9 cellular contexts compared by ENCODE assay signal in genomic region chr9:130220351-130220750, GRCh38. TPM values are rescaled to one million over a fixed set of nuclear protein-coding genes. Genes with fewer than 3 reads are reported as not detected.
DNase-seq lines count a peak whose midpoint lies in the region; ATAC-seq and TF ChIP-seq lines count a peak whose summit lies in the region.
"Had no signal": no experiment of that assay in that cellular context is flagged by ENCODE, and none has a peak within 500 bp of the region (broad histone marks: within the 10 kb centered on the region; RNA-seq: fewer than 3 reads in every experiment).

No MANE protein-coding gene starts in this region.

- no peak overlapping the region for H3K27ac Mint-ChIP-seq in CD4-positive, alpha-beta T cell

- H3K36me3 ChIP-seq in IMR-90 (ENCODE audit: control insufficient read depth, insufficient read depth, low read length) (peaks cover 20% of the 10 kb centered on the region), liver (ENCODE audit: control insufficient read depth in 4 of 4, insufficient read depth in 3 of 4, low read depth in 1 of 4, low read length in 3 of 4) (no peaks in the 10 kb centered on the region), thyroid gland (peaks cover 5 to 14% of the 10 kb centered on the region in 2 donors), mammary epithelial cell (ENCODE audit: insufficient read depth, low read length) (peaks cover 8% of the 10 kb centered on the region), body of pancreas (replicated peaks in 1 of 2; ENCODE audit: insufficient read depth in 1 of 2, low read depth in 2 of 2) (peaks cover 0 to 3% of the 10 kb centered on the region in 2 donors)

- H3K27me3 Mint-ChIP-seq in CD4-positive, alpha-beta T cell, result no peaks in the 10 kb centered on the region
- H3K27me3 Mint-ChIP-seq: central memory CD8-positive, alpha-beta T cell had no signal

- H3K4me1 ChIP-seq in IMR-90 (ENCODE audit: control insufficient read depth, insufficient read depth, low read length), result peaks cover 16% of the 10 kb centered on the region
- H3K4me1 ChIP-seq in liver (ENCODE audit: control insufficient read depth in 4 of 4, insufficient read depth in 4 of 4, low read length in 3 of 4), result no peaks in the 10 kb centered on the region
- peaks cover 0 to 15% of the 10 kb centered on the region in 2 donors for H3K4me1 ChIP-seq in thyroid gland
- H3K4me1 ChIP-seq in mammary epithelial cell (ENCODE audit: insufficient read depth, low read length), result peaks cover 8% of the 10 kb centered on the region
- no peaks in the 10 kb centered on the region for H3K4me1 ChIP-seq in body of pancreas

- peak overlapping the region; percentile 3; the same call in 1 of the 2 replicates for H4K91ac ChIP-seq in IMR-90 (ENCODE audit: insufficient read depth, low read depth, low read length)

- DNase-seq in IMR-90, result peak; percentile 72
- DNase-seq in ecto neural progenitor cell (ENCODE audit: low spot score), result peak; percentile 64
- DNase-seq in thyroid gland, result peak in 1 of 2 donors; percentile 46
- DNase-seq in mammary epithelial cell, result no peak
- no peak for DNase-seq in CD4-positive, alpha-beta T cell
- no peak for DNase-seq in body of pancreas
- DNase-seq: nucleus accumbens had no signal

- POLR2A ChIA-PET in IMR-90 (lab: Charles Lee; ENCODE audit: unreplicated experiment), result no interaction called here
- POLR2A ChIA-PET in CD4-positive, alpha-beta T cell (lab: Charles Lee), result no interaction called here

- peak overlapping the region; percentile 36; the same call in 1 of the 2 replicates for H3K4me2 ChIP-seq in IMR-90 (ENCODE audit: low read depth, low read length)
- no peak overlapping the region for H3K4me2 ChIP-seq in mammary epithelial cell (ENCODE audit: insufficient read depth, low read depth, low read length)

- H3K79me1 ChIP-seq in IMR-90 (ENCODE audit: low read depth in 1 of 2, low read length in 2 of 2), result peaks cover 23 to 55% of the 10 kb centered on the region in 2 experiments

- TF ChIP-seq POLR2A in IMR-90 (IDR thresholded peaks at IDR 0.05; ENCODE audit: low read depth, low read length), result no peak
- TF ChIP-seq POLR2A in thyroid gland (IDR thresholded peaks at IDR 0.05), result no peak
- TF ChIP-seq POLR2A in body of pancreas (IDR thresholded peaks at IDR 0.05), result no peak

- intact Hi-C loops in IMR-90 (cut with micrococcal nuclease) (loop anchor here (5.0 kb wide), 1 partner anchor 38 kb away; no protein-coding TSS in a partner anchor), thyroid gland (cut with DNase I) (no loop called here), mammary epithelial cell (cut with micrococcal nuclease) (no loop called here), body of pancreas (cut with DNase I) (no loop called here)
- intact Hi-C loops in CD4-positive, alpha-beta T cell (cut with DNase I, micrococcal nuclease), result no loop called here

- dilution Hi-C loops in IMR-90 (cut with HindIII; ENCODE audit: low sequenced_read_pairs, unreplicated experiment) (no loop called here), mammary epithelial cell (cut with HindIII; ENCODE audit: low sequenced_read_pairs) (loop anchor here (10.0 kb wide), 1 partner anchor 56 kb away; no protein-coding TSS in a partner anchor)

- H2BK15ac ChIP-seq in IMR-90 (ENCODE audit: low read depth, low read length), result no peak overlapping the region

- H4K5ac ChIP-seq in IMR-90 (ENCODE audit: low read depth, low read length), result peak overlapping the region; percentile 45; the same call in 1 of the 2 replicates

- BruUV-seq in IMR-90 (replicated peaks; lab: Mats Ljungman, UMichigan) (no TSS peak), mammary epithelial cell (replicated peaks; lab: Mats Ljungman, UMichigan) (no TSS peak)

- no peak overlapping the region for H3K4me3 Mint-ChIP-seq in CD4-positive, alpha-beta T cell
- H3K4me3 Mint-ChIP-seq: central memory CD8-positive, alpha-beta T cell had no signal

- 0 out of 2 replicates have a peak, but pooled peaks have one; percentile 33 for TF ChIP-seq RAD21 in IMR-90 (IDR thresholded peaks at IDR 0.05; ENCODE audit: low read length)
- peak in 1 of 2 donors; percentile 25 for TF ChIP-seq RAD21 in liver (IDR thresholded peaks at IDR 0.05)

- H3K9me3 ChIP-seq in IMR-90 (ENCODE audit: control insufficient read depth, insufficient read depth, low read length) (no peaks in the 10 kb centered on the region), liver (ENCODE audit: control insufficient read depth in 4 of 4, low read length in 3 of 4) (no peaks in the 10 kb centered on the region), thyroid gland (no peaks in the 10 kb centered on the region), mammary epithelial cell (replicated peaks; ENCODE audit: insufficient read depth, low read length) (no peaks in the 10 kb centered on the region), body of pancreas (no peaks in the 10 kb centered on the region)
- no peaks in the 10 kb centered on the region for H3K9me3 ChIP-seq in CD4-positive, alpha-beta T cell (ENCODE audit: control insufficient read depth, low read length)

- H3K9ac ChIP-seq in IMR-90 (ENCODE audit: low read depth, low read length) (peak overlapping the region; percentile 8; the same call in 1 of the 2 replicates), liver (ENCODE audit: low read depth in 1 of 2, low read length in 2 of 2) (no peak overlapping the region), mammary epithelial cell (ENCODE audit: insufficient read depth, low read length) (no peak overlapping the region)

- H3K14ac ChIP-seq in IMR-90 (replicated peaks; ENCODE audit: low read depth, low read length), result 0 out of 2 replicates have a peak overlapping the region, but pooled peaks have one; percentile 5

- H4K8ac ChIP-seq in IMR-90 (ENCODE audit: low read depth in 2 of 2, low read length in 2 of 2), result peak overlapping the region in 1 of 2 experiments; percentile 3; a peak in 1 of 4 replicates

- H2BK20ac ChIP-seq in IMR-90 (ENCODE audit: low read depth, low read length), result no peak overlapping the region

- H3K4me3 ChIP-seq in IMR-90 (ENCODE audit: insufficient read depth, low read depth, low read length) (no peak overlapping the region), liver (ENCODE audit: low read depth in 1 of 3, low read length in 3 of 3) (no peak overlapping the region), thyroid gland (replicated peaks in 1 of 3) (no peak overlapping the region), mammary epithelial cell (replicated peaks in 1 of 3; ENCODE audit: insufficient read depth in 1 of 3, low read depth in 2 of 3, low read length in 3 of 3) (no peak overlapping the region), body of pancreas (no peak overlapping the region)

- no peak overlapping the region for H2BK120ac ChIP-seq in IMR-90 (ENCODE audit: low read depth, low read length)

- peaks cover 16% of the 10 kb centered on the region for H4K20me1 ChIP-seq in IMR-90 (ENCODE audit: insufficient read depth, low read length)
- H4K20me1 ChIP-seq in mammary epithelial cell (ENCODE audit: insufficient read depth, low read length), result no peaks in the 10 kb centered on the region

- H2AFZ ChIP-seq in IMR-90 (replicated peaks; ENCODE audit: low read length, poor library complexity) (peak overlapping the region; percentile 84), mammary epithelial cell (ENCODE audit: low read depth, low read length) (no peak overlapping the region)

- H2AK9ac ChIP-seq in IMR-90 (replicated peaks; ENCODE audit: low read depth, low read length, poor library complexity), result peak overlapping the region; percentile 2

- CTCF ChIA-PET in IMR-90 (lab: Yijun Ruan, JAX) (interaction anchor here (0.7 to 0.8 kb wide), 2 partner anchors 9 to 15 kb away, joined by 3 to 5 read pairs; no protein-coding TSS in a partner anchor), mammary epithelial cell (lab: Charles Lee; ENCODE audit: low non-redundant PET) (no interaction called here)
- CTCF ChIA-PET in CD4-positive, alpha-beta T cell (lab: Charles Lee), result no interaction called here

- H3K56ac ChIP-seq in IMR-90 (ENCODE audit: extremely low read depth, insufficient read depth, low read length), result peak overlapping the region; percentile 16; the same call in 1 of the 2 replicates

- H3K9me1 ChIP-seq in IMR-90 (ENCODE audit: insufficient read depth, low read length), result peaks cover 7% of the 10 kb centered on the region

- in situ Hi-C loops in IMR-90 (cut with MboI; ENCODE audit: low sequenced_read_pairs) (no loop called here), mammary epithelial cell (cut with MboI; ENCODE audit: low sequenced_read_pairs in 2 of 2) (no loop called here)

- peak; percentile 34 for TF ChIP-seq CTCF in IMR-90 (conservative IDR thresholded peaks at IDR 0.05; ENCODE audit: low read depth, low read length)
- peak; percentile 8 for TF ChIP-seq CTCF in liver (IDR thresholded peaks at IDR 0.05; ENCODE audit: low read depth, low read length, missing input control)
- peak in 2 of 6 experiments; percentile 14 to 19 for TF ChIP-seq CTCF in thyroid gland (IDR thresholded peaks at IDR 0.05)
- no peak for TF ChIP-seq CTCF in mammary epithelial cell (conservative IDR thresholded peaks at IDR 0.05 in 1 of 2, IDR thresholded peaks at IDR 0.05 in 1 of 2; ENCODE audit: extremely low read depth in 1 of 2, insufficient read depth in 1 of 2, low read depth in 1 of 2, low read length in 2 of 2)
- TF ChIP-seq CTCF in CD4-positive, alpha-beta T cell (IDR thresholded peaks at IDR 0.05), result no peak
- TF ChIP-seq CTCF in body of pancreas (IDR thresholded peaks at IDR 0.05), result no peak

- peak overlapping the region; percentile 72; the same call in 1 of the 2 replicates for H3K27ac ChIP-seq in IMR-90 (ENCODE audit: insufficient read depth, low read length)
- no peak overlapping the region for H3K27ac ChIP-seq in liver (ENCODE audit: low read depth in 1 of 2, low read length in 2 of 2)
- peak overlapping the region in 2 of 3 donors; percentile 9 to 45 for H3K27ac ChIP-seq in thyroid gland
- H3K27ac ChIP-seq in mammary epithelial cell (ENCODE audit: insufficient read depth, low read depth, low read length), result no peak overlapping the region
- H3K27ac ChIP-seq in CD4-positive, alpha-beta T cell (ENCODE audit: low read depth, low read length), result no peak overlapping the region
- H3K27ac ChIP-seq in body of pancreas, result no peak overlapping the region

- H2BK5ac ChIP-seq in IMR-90 (ENCODE audit: low read depth, low read length, poor library complexity, severe bottlenecking), result no peak overlapping the region

- no peak overlapping the region for H3K23ac ChIP-seq in IMR-90 (ENCODE audit: low read depth, low read length)

- 14% methylated on average over 1 of the region's 9 CpGs; no CpG with 5 or more reads in 1 of the 2 experiments for WGBS in IMR-90 (ENCODE audit: extremely low coverage in 2 of 2, insufficient read length in 1 of 2), 2 experiments
- 72% methylated on average over 9 of the region's 9 CpGs for WGBS in liver
- 36 to 51% methylated on average over 9 of the region's 9 CpGs for WGBS in thyroid gland, 2 donors
- 69% methylated on average over 4 of the region's 9 CpGs for whole genome bisulfite sequencing in mammary epithelial cell (ENCODE audit: low coverage, missing lambda C conversion rate)
- WGBS in body of pancreas, 2 donors, result 71 to 72% methylated on average over 9 of the region's 9 CpGs

- H3K27me3 ChIP-seq in IMR-90 (ENCODE audit: control insufficient read depth, insufficient read depth, low read length), result no peaks in the 10 kb centered on the region
- no peaks in the 10 kb centered on the region for H3K27me3 ChIP-seq in liver (ENCODE audit: control insufficient read depth in 4 of 4, insufficient read depth in 4 of 4, low read length in 3 of 4)
- no peaks in the 10 kb centered on the region for H3K27me3 ChIP-seq in thyroid gland
- H3K27me3 ChIP-seq in mammary epithelial cell (ENCODE audit: insufficient read depth, low read length), result no peaks in the 10 kb centered on the region
- H3K27me3 ChIP-seq in CD4-positive, alpha-beta T cell (ENCODE audit: control insufficient read depth, insufficient read depth, low read length), result no peaks in the 10 kb centered on the region
- no peaks in the 10 kb centered on the region for H3K27me3 ChIP-seq in body of pancreas

- H2AK5ac ChIP-seq in IMR-90 (ENCODE audit: low read depth, low read length), result peak overlapping the region; percentile 20; the same call in 1 of the 2 replicates

- H3K36me3 Mint-ChIP-seq in CD4-positive, alpha-beta T cell (ENCODE audit: low read depth), result no peaks in the 10 kb centered on the region

- no peak overlapping the region; the same call in 1 of the 2 replicates for H3K18ac ChIP-seq in IMR-90 (ENCODE audit: low read depth, low read length)

- H3K4me1 Mint-ChIP-seq in CD4-positive, alpha-beta T cell (ENCODE audit: low read depth), result no peaks in the 10 kb centered on the region
- H3K4me1 Mint-ChIP-seq: central memory CD8-positive, alpha-beta T cell had no signal

- ATAC-seq in IMR-90 (ENCODE audit: low read depth) (peak; percentile 93), body of pancreas (no peak)
- ATAC-seq in CD4-positive, alpha-beta T cell (ENCODE audit: poor library complexity), result no peak

- peaks cover 20% of the 10 kb centered on the region for H3K79me2 ChIP-seq in mammary epithelial cell (ENCODE audit: insufficient read depth, low read length)

- no peak overlapping the region for H3K4ac ChIP-seq in IMR-90 (ENCODE audit: low read depth, low read length)

- H3K9me3 Mint-ChIP-seq in CD4-positive, alpha-beta T cell, result no peaks in the 10 kb centered on the region
- H3K9me3 Mint-ChIP-seq: central memory CD8-positive, alpha-beta T cell had no signal

RNA-seq across cellular contexts. Expression of gene HMCN2, which starts 45.2 kb away (rescaled TPM):
- total RNA-seq in IMR-90 (2012; rRNA removed) (not detected in 2 replicates), liver (1 to 10 TPM in 1 of 2 donors, under 1 TPM in 1; 0.28 to 1.8 TPM), thyroid gland (1 to 10 TPM; 1.7 to 5.5 (median 3.5) TPM), mammary epithelial cell (under 1 TPM; under 0.01 to 0.14 TPM), body of pancreas (1 to 10 TPM in 1 of 2 donors, under 1 TPM in 1; 0.78 to 3.6 TPM)
- polyA plus RNA-seq in IMR-90 (2012; rRNA removed) (0.02 and 0.03 TPM in 2 replicates), liver (under 1 TPM; 0.24 to 0.31 TPM), mammary epithelial cell (0.05 TPM)
- 0.07 TPM in 1 of 2 replicates, not detected in the other for polyA plus RNA-seq in IMR-90 (2012; cell fraction: cytosol; rRNA removed)
- 0.06 and 0.16 TPM in 2 replicates for polyA plus RNA-seq in IMR-90 (2012; cell fraction: nucleus; rRNA removed; ENCODE audit: low replicate concordance)
- not detected for polyA minus RNA-seq in mammary epithelial cell
- not detected for total RNA-seq in CD4-positive, alpha-beta T cell

RNA-seq across cellular contexts. Expression of gene NCS1, which starts 48.1 kb away (rescaled TPM):
- 35.8 and 41.0 TPM in 2 replicates for total RNA-seq in IMR-90 (2012; rRNA removed)
- polyA plus RNA-seq in IMR-90 (2012; rRNA removed), result 60.5 and 68.9 TPM in 2 replicates
- 45.5 and 54.7 TPM in 2 replicates for polyA plus RNA-seq in IMR-90 (2012; cell fraction: cytosol; rRNA removed)
- polyA plus RNA-seq in IMR-90 (2012; cell fraction: nucleus; rRNA removed; ENCODE audit: low replicate concordance), result 36.7 and 43.5 TPM in 2 replicates
- 1 to 10 TPM in 1 of 2 donors, under 1 TPM in 1; 0.84 to 2.5 TPM for total RNA-seq in liver
- 1 to 10 TPM in 1 of 2 donors, under 1 TPM in 1; 0.35 to 1.5 TPM for polyA plus RNA-seq in liver
- total RNA-seq in thyroid gland, result 10 to 100 TPM; 31.0 to 85.4 (median 61.2) TPM
- 10 to 100 TPM; 76.5 to 85.4 TPM for total RNA-seq in mammary epithelial cell
- 59.8 TPM for polyA plus RNA-seq in mammary epithelial cell
- polyA minus RNA-seq in mammary epithelial cell, result 53.3 TPM
- total RNA-seq in CD4-positive, alpha-beta T cell, result under 1 TPM in 1 of 2 experiments, not detected in 1; 0.17 TPM
- total RNA-seq in body of pancreas, result 1 to 10 TPM; 3.9 to 4.3 TPM

Comparison
In these comparisons a context has a peak if more than half of its experiments do, and no peak if none do; other contexts are left out.
1. DNase-seq: peak in IMR-90 (single experiment) and ecto neural progenitor cell (single experiment); none in mammary epithelial cell (single experiment), CD4-positive, alpha-beta T cell (0 of 10) and body of pancreas (0 of 4).
2. H3K27ac ChIP-seq: peak in IMR-90 (single experiment) and thyroid gland (2 of 3); none in liver (0 of 2), mammary epithelial cell (single experiment), CD4-positive, alpha-beta T cell (single experiment) and body of pancreas (0 of 4).
3. CTCF ChIP-seq: peak in IMR-90 (single experiment) and liver (single experiment); none in mammary epithelial cell (0 of 2), CD4-positive, alpha-beta T cell (single experiment) and body of pancreas (0 of 7).